8 cellular contexts compared by ENCODE assay signal in the genomic region with DNA sequence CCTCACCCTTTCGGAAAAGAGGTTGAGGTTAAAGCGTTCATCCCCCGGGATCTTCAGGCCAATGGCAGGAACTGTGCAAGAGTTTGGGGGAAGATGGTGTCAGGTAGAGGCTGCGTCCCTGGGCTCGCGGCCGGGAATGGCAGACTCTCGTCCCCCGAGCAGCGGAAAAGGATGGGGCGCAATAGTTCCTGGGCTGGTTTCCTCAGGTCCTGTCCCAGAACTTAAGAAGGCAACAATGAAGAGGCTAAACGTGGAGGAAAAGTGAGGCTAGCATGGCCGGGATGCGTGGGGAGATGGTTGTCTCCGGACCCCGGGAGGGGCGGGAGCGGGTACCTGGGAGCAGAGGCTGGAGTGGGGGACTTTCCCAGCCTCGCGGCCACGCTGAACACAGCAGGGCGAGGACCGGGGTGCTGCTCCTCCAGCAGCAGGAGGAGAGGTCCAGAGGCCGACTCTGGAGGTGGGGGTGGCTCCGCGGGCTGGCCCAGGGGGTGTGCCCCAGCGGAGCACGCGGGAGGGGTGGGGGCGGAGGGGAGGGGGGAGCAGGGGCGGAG. TPM values are rescaled to one million over a fixed set of nuclear protein-coding genes. Genes with fewer than 3 reads are reported as not detected.
DNase-seq lines count a peak whose midpoint lies in the region; ATAC-seq, FAIRE-seq and TF ChIP-seq lines count a peak whose summit lies in the region.

No MANE protein-coding gene starts in this region.

- peak; percentile 80; the same call in 1 of the 2 replicates for TF ChIP-seq POLR2A in GM12891 (IDR thresholded peaks at IDR 0.05; ENCODE audit: low read depth, low read length)
- peak; percentile 80 for TF ChIP-seq POLR2A in GM12878 (IDR thresholded peaks at IDR 0.05; ENCODE audit: low read depth, low read length)
- TF ChIP-seq POLR2A in suprapubic skin (IDR thresholded peaks at IDR 0.05), result no peak

- WGBS in GM12878 (ENCODE audit: insufficient coverage, insufficient replicate concordance, low lambda C conversion rate, missing lambda C conversion rate), result under 1% methylated on average over 17 of the region's 31 CpGs
- WGBS in suprapubic skin, result under 1% methylated on average over 18 of the region's 31 CpGs

- SMC1A ChIA-PET in GM12878 (lab: Charles Lee; ENCODE audit: uncharacterized antibody, unreplicated experiment), result interaction anchor here (1.3 to 3.7 kb wide), 9 partner anchors 15 to 154 kb away, joined by 3 to 37 read pairs (median 15); partner anchors contain the start of gene TNPO3

- peak overlapping the region; percentile 96 for H3K27ac ChIP-seq in GM12878 (ENCODE audit: control insufficient read depth, insufficient read depth)
- peak overlapping the region; percentile 68 for H3K27ac ChIP-seq in layer of hippocampus (ENCODE audit: low read depth, low read length)
- H3K27ac ChIP-seq in suprapubic skin, result peak overlapping the region; percentile 60

- H4K20me1 ChIP-seq in GM12878 (ENCODE audit: control insufficient read depth, insufficient read depth), result no peaks in the 10 kb centered on the region

- H3K9me3 ChIP-seq in GM12878 (replicated peaks; ENCODE audit: control insufficient read depth, insufficient read depth, low read length), result no peaks in the 10 kb centered on the region
- no peaks in the 10 kb centered on the region for H3K9me3 ChIP-seq in suprapubic skin

- BruUV-seq in GM12878 (replicated peaks; lab: Mats Ljungman, UMichigan), result TSS peak; percentile 67

- H3K4me1 ChIP-seq in GM12878 (ENCODE audit: control insufficient read depth, insufficient read depth, low read length) (peaks cover 50% of the 10 kb centered on the region), suprapubic skin (peaks cover 22% of the 10 kb centered on the region)

- H3K36me3 ChIP-seq in GM12878 (ENCODE audit: control insufficient read depth in 2 of 2, insufficient read depth in 2 of 2, low read length in 1 of 2), result peaks cover 0 to 5% of the 10 kb centered on the region in 2 experiments; a peak in 2 of 4 replicates
- H3K36me3 ChIP-seq in suprapubic skin, result no peaks in the 10 kb centered on the region

- intact Hi-C loops in GM12878 (cut with micrococcal nuclease; ENCODE audit: unreplicated experiment), result loop anchor here (10.0 kb wide), 2 partner anchors 206 to 676 kb away; partner anchors contain the start of genes NRF1 and TSPAN33

- no peak for DNase-seq in GM12891 (ENCODE audit: insufficient read length, low spot score)
- no peak for DNase-seq in LNCaP clone FGC (ENCODE audit: low read depth)
- DNase-seq in GM12878 (ENCODE audit: low read depth, low spot score), result no peak
- DNase-seq in suprapubic skin (ENCODE audit: low spot score in 2 of 2), result peak in 1 of 2 donors; percentile 65
- no peak for DNase-seq in NCI-H2196 treated with DMSO at 0.1 percent for 48 hours (lab: John Stamatoyannopoulos, UW; ENCODE audit: unreplicated experiment)
- DNase-seq in NCI-H510A (lab: John Stamatoyannopoulos, UW), result no peak
- DNase-seq in NCI-H1092 treated with DMSO at 0.1 percent for 48 hours (lab: John Stamatoyannopoulos, UW), result no peak

- TF ChIP-seq CTCF in LNCaP clone FGC (IDR thresholded peaks at IDR 0.05; ENCODE audit: control insufficient read depth, extremely low read depth, insufficient read depth) (no peak), GM12878 (IDR thresholded peaks at IDR 0.05 in 2 of 3, conservative IDR thresholded peaks at IDR 0.05 in 1 of 3; ENCODE audit: control insufficient read depth in 2 of 3, extremely low read depth in 1 of 3, insufficient read depth in 1 of 3, low read depth in 3 of 3, low read length in 3 of 3) (no peak), suprapubic skin (IDR thresholded peaks at IDR 0.05) (no peak)

- RAD21 ChIA-PET in GM12878 (lab: Charles Lee; ENCODE audit: unreplicated experiment), result interaction anchor here (0.8 to 5.6 kb wide), 14 partner anchors 14 to 271 kb away, joined by 3 to 40 read pairs (median 14); partner anchors contain the start of gene TNPO3

- FAIRE-seq in GM12891 (lab: Jason Lieb, UNC), result peak; percentile 71
- FAIRE-seq in GM12878 (lab: Jason Lieb, UNC), result no peak

- TF ChIP-seq EP300 in GM12878 (IDR thresholded peaks at IDR 0.05; ENCODE audit: borderline replicate concordance in 1 of 2, control insufficient read depth in 1 of 2, low read depth in 2 of 2, low read length in 2 of 2) (no peak), suprapubic skin (IDR thresholded peaks at IDR 0.05) (no peak)

- H3K4me3 ChIP-seq in LNCaP clone FGC (ENCODE audit: low read depth, low read length), result peak overlapping the region; percentile 74
- H3K4me3 ChIP-seq in GM12878, result peak overlapping the region; percentile 82
- H3K4me3 ChIP-seq in suprapubic skin, result peak overlapping the region; percentile 72

- peak; percentile 18 for ATAC-seq in GM12878

- H2AFZ ChIP-seq in GM12878 (ENCODE audit: control insufficient read depth, low read depth, low read length), result peak overlapping the region; percentile 15

- H3K4me2 ChIP-seq in GM12878 (ENCODE audit: control insufficient read depth, insufficient read depth), result peak overlapping the region; percentile 98

- in situ Hi-C loops in GM12878 (cut with MboI), result no loop called here

- peaks cover 85% of the 10 kb centered on the region for H3K79me2 ChIP-seq in GM12878 (ENCODE audit: control insufficient read depth, insufficient read depth, low read length)

- CTCF ChIA-PET in GM12878 (lab: Yijun Ruan, JAX), result interaction anchor here (0.6 to 2.4 kb wide), 7 partner anchors 24 to 332 kb away, joined by 3 to 16 read pairs (median 4); partner anchors contain the start of gene KCP

- no peak for TF ChIP-seq RAD21 in GM12878 (IDR thresholded peaks at IDR 0.05; ENCODE audit: insufficient read depth, low read depth, low read length)

- H3K9ac ChIP-seq in GM12878 (ENCODE audit: control insufficient read depth, insufficient read depth, low read length), result peak overlapping the region; percentile 97

- POLR2A ChIA-PET in GM12878 (lab: Charles Lee), result interaction anchor here (0.5 to 6.7 kb wide), 14 partner anchors 17 to 274 kb away, joined by 3 to 107 read pairs (median 8); partner anchors contain the start of genes KCP and TNPO3

- no peaks in the 10 kb centered on the region for H3K27me3 ChIP-seq in GM12878 (replicated peaks in 1 of 2; ENCODE audit: control insufficient read depth in 2 of 2, insufficient read depth in 2 of 2, low read length in 1 of 2)
- peaks cover 3% of the 10 kb centered on the region for H3K27me3 ChIP-seq in layer of hippocampus (ENCODE audit: control insufficient read depth, insufficient read depth, low read length)
- peaks cover 13% of the 10 kb centered on the region for H3K27me3 ChIP-seq in suprapubic skin

TF ChIP-seq in GM12891, 5 proteins besides CTCF, POLR2A, EP300 and RAD21 (continues in another document):
- TF ChIP-seq TAF1 (IDR thresholded peaks at IDR 0.05; ENCODE audit: low read depth, low read length), result peak; percentile 38; the same call in 1 of the 2 replicates
- TF ChIP-seq SPI1 (IDR thresholded peaks at IDR 0.05; ENCODE audit: low read depth, low read length), result no peak
- no peak for TF ChIP-seq POU2F2 (IDR thresholded peaks at IDR 0.05; ENCODE audit: low read depth, low read length)
- peak; percentile 89 for TF ChIP-seq POLR2AphosphoS5 (IDR thresholded peaks at IDR 0.05; ENCODE audit: low read depth, low read length)

TF ChIP-seq in GM12878, 131 proteins besides CTCF, POLR2A, EP300 and RAD21 (continues in another document):
- TF ChIP-seq IKZF2 (IDR thresholded peaks at IDR 0.05), result peak in 1 of 2 experiments; percentile 45; a peak in 1 of 4 replicates
- TF ChIP-seq RELA (IDR thresholded peaks at IDR 0.05; ENCODE audit: borderline replicate concordance, partially characterized antibody), result peak; percentile 79
- TF ChIP-seq POLR2AphosphoS2 (IDR thresholded peaks at IDR 0.05; ENCODE audit: low read depth, low read length), result peak; percentile 56; the same call in 1 of the 2 replicates
- TF ChIP-seq RBBP5 (conservative IDR thresholded peaks at IDR 0.05), result no peak

RNA-seq across cellular contexts. Expression of gene IRF5, which starts 0.9 kb away (rescaled TPM):
- 66.9 TPM for polyA plus RNA-seq in GM12891 (2012; ENCODE audit: low read depth, missing spikeins)
- total RNA-seq in GM12878 (2013; cell fraction: nucleolus; rRNA removed), result 65.7 and 75.1 TPM in 2 replicates
- total RNA-seq in GM12878 (2014; rRNA removed), result 81.7 and 90.0 TPM in 2 replicates
- 33.9 and 36.5 TPM in 2 replicates for total RNA-seq in GM12878 (2014; rRNA removed; fragmentation: Illumina TruSeq; extraction: Trizol)
- total RNA-seq in GM12878 (2021), result 74.6 and 74.9 TPM in 2 replicates
- polyA plus RNA-seq in GM12878 (2011; ENCODE audit: low read depth), result 26.5 TPM
- 31.5 and 55.1 TPM in 2 replicates for polyA plus RNA-seq in GM12878 (2011; rRNA removed)
- 56.7 and 79.4 TPM in 2 replicates for polyA plus RNA-seq in GM12878 (2011; cell fraction: cytosol; rRNA removed)
- 213 and 230 TPM in 2 replicates for polyA plus RNA-seq in GM12878 (2011; cell fraction: nucleus; rRNA removed)
- polyA plus RNA-seq in GM12878 (2012), result 45.6 and 55.1 TPM in 2 replicates
- 23.2 and 39.7 TPM in 2 replicates for polyA plus RNA-seq in GM12878 (2014; fragmentation: Illumina TruSeq; extraction: Trizol)
- polyA plus RNA-seq in GM12878 (2014; fragmentation: Nextera tagmentation; extraction: Ambion mirVana), result 1 to 10 TPM; 5.4 to 8.9 TPM
- 68.3 and 71.5 TPM in 2 replicates for polyA plus RNA-seq in GM12878 (2014; rRNA removed)
- polyA plus RNA-seq in GM12878 (2016; fragmentation: Nextera tagmentation; extraction: Ambion mirVana), result 10 to 100 TPM; 84.1 to 90.3 TPM
- polyA minus RNA-seq in GM12878 (2011; rRNA and poly(A)+ RNA removed), result 49.2 and 83.0 TPM in 2 replicates
- 43.8 and 50.8 TPM in 2 replicates for polyA minus RNA-seq in GM12878 (2011; cell fraction: cytosol; rRNA and poly(A)+ RNA removed)
- 46.4 and 73.5 TPM in 2 replicates for polyA minus RNA-seq in GM12878 (2011; cell fraction: nucleus; rRNA and poly(A)+ RNA removed)
- 10 to 100 TPM in 3 of 4 donors, 1 to 10 TPM in 1; 8.9 to 22.8 (median 18.6) TPM for total RNA-seq in suprapubic skin

RNA-seq across cellular contexts. Expression of gene KCP, which starts 28.1 kb away (rescaled TPM):
- 1.3 TPM for polyA plus RNA-seq in GM12891 (2012; ENCODE audit: low read depth, missing spikeins)
- 6.2 and 7.5 TPM in 2 replicates for total RNA-seq in GM12878 (2013; cell fraction: nucleolus; rRNA removed)
- total RNA-seq in GM12878 (2014; rRNA removed), result 2.9 and 4.2 TPM in 2 replicates
- 1.1 and 1.4 TPM in 2 replicates for total RNA-seq in GM12878 (2014; rRNA removed; fragmentation: Illumina TruSeq; extraction: Trizol)
- 5.6 and 7.8 TPM in 2 replicates for total RNA-seq in GM12878 (2021)
- 1.4 TPM for polyA plus RNA-seq in GM12878 (2011; ENCODE audit: low read depth)
- polyA plus RNA-seq in GM12878 (2011; rRNA removed), result 0.45 and 0.76 TPM in 2 replicates
- 1.0 and 1.9 TPM in 2 replicates for polyA plus RNA-seq in GM12878 (2011; cell fraction: cytosol; rRNA removed)
- polyA plus RNA-seq in GM12878 (2011; cell fraction: nucleus; rRNA removed), result 17.7 and 21.9 TPM in 2 replicates
- 2.9 and 3.4 TPM in 2 replicates for polyA plus RNA-seq in GM12878 (2012)
- 0.48 and 1.0 TPM in 2 replicates for polyA plus RNA-seq in GM12878 (2014; fragmentation: Illumina TruSeq; extraction: Trizol)
- polyA plus RNA-seq in GM12878 (2014; fragmentation: Nextera tagmentation; extraction: Ambion mirVana), result under 1 TPM; 0.05 to 0.35 TPM
- 6.0 and 7.6 TPM in 2 replicates for polyA plus RNA-seq in GM12878 (2014; rRNA removed)
- 1 to 10 TPM; 4.0 to 4.3 TPM for polyA plus RNA-seq in GM12878 (2016; fragmentation: Nextera tagmentation; extraction: Ambion mirVana)
- polyA minus RNA-seq in GM12878 (2011; rRNA and poly(A)+ RNA removed), result 1.1 and 2.2 TPM in 2 replicates
- 0.21 and 1.5 TPM in 2 replicates for polyA minus RNA-seq in GM12878 (2011; cell fraction: cytosol; rRNA and poly(A)+ RNA removed)
- polyA minus RNA-seq in GM12878 (2011; cell fraction: nucleus; rRNA and poly(A)+ RNA removed), result 3.5 and 6.1 TPM in 2 replicates
- under 1 TPM; 0.17 to 0.57 (median 0.36) TPM for total RNA-seq in suprapubic skin

Comparison
In these comparisons a context has a peak if more than half of its experiments do, and no peak if none do; other contexts are left out.
1. POLR2A ChIP-seq: peak in GM12891 (single experiment) and GM12878 (single experiment); none in suprapubic skin (0 of 2).
2. Peak in every context shown above with its lines, with median percentiles within 50 percentile points of each other: H3K4me3 ChIP-seq and H3K27ac ChIP-seq.